Comparison of ENCODE assay signal across 8 cellular contexts in the genomic region with DNA sequence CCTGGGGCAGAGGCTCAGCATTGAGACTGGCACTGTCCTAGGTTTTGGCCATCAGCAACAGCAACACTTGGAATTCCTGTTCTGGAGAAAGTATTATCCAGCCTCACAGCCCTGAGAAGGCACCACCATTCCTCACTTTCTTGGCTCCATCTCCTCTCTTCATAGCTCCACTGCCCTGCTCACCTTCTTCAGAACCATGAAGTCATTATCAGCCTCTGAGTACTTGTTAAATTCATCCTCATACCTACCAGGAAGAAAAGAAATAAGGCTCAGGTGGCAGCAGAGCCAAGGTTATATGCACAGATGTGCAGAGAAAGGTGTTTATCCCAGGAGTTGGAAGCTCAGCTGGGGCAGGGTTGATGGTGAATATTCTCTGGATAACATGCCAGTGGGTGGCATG. TPM values are rescaled to one million over a fixed set of nuclear protein-coding genes. Genes with fewer than 3 reads are reported as not detected.
"Had no signal": no experiment of that assay in that cellular context is flagged by ENCODE, and none has a peak within 500 bp of the region (broad histone marks: within the 10 kb centered on the region; RNA-seq: fewer than 3 reads in every experiment).

No MANE protein-coding gene starts in this region.

- H3K4me3 ChIP-seq: K562 had no signal

- H3K27ac ChIP-seq: HL-60 had no signal

- DNase-seq: IMR-90, KBM-7, KG1 had no signal

RNA-seq across cellular contexts. Expression of gene KRT76, which starts 25.4 kb away (rescaled TPM):
- total RNA-seq: HepG2, HT-29, HT1080, IMR-90, K562 had no signal

RNA-seq across cellular contexts. Expression of gene KRT3, which starts 44.1 kb away (rescaled TPM):
- total RNA-seq: HepG2, HT-29, IMR-90, K562 had no signal

RNA-seq across cellular contexts. Expression of gene KRT77, which starts 48.5 kb away (rescaled TPM):
- total RNA-seq: HepG2, HT-29, HT1080, IMR-90, K562 had no signal
